In genomic region chr9:131478421-131478868, GRCh38 we compare ENCODE assay signal across 8 cellular contexts.
DNase-seq lines count a peak whose midpoint lies in the region; ATAC-seq and TF ChIP-seq lines count a peak whose summit lies in the region.

No MANE protein-coding gene starts in this region.

- peak; percentile 61 for ATAC-seq in stimulated activated naive CD8-positive, alpha-beta T cell treated with anti-CD3 and anti-CD28 coated beads, Interleukin-15, amount 100 ng/mL, for 72 hours
- ATAC-seq in GM19035 (IDR thresholded peaks at IDR 0.05; ENCODE audit: unreplicated experiment), result no peak
- no peak for ATAC-seq in GM18868 (IDR thresholded peaks at IDR 0.05; ENCODE audit: unreplicated experiment)

- H3K4me1 Mint-ChIP-seq in stimulated activated naive CD8-positive, alpha-beta T cell treated with anti-CD3 and anti-CD28 coated beads, Interleukin-15, amount 100 ng/mL, for 72 hours, result peaks cover 23% of the 10 kb centered on the region

- peak; percentile 83 for TF ChIP-seq CTCF in C4-2B (conservative IDR thresholded peaks at IDR 0.05)
- peak; percentile 53 for TF ChIP-seq CTCF in cardiac fibroblast (IDR thresholded peaks at IDR 0.05; ENCODE audit: low read depth, low read length)

- H3K27ac Mint-ChIP-seq in stimulated activated naive CD8-positive, alpha-beta T cell treated with anti-CD3 and anti-CD28 coated beads, Interleukin-15, amount 100 ng/mL, for 72 hours, result peak overlapping the region in 1 of 2 donors; percentile 97

- H3K9me3 Mint-ChIP-seq in stimulated activated naive CD8-positive, alpha-beta T cell treated with anti-CD3 and anti-CD28 coated beads, Interleukin-15, amount 100 ng/mL, for 72 hours, result no peaks in the 10 kb centered on the region

- no peak overlapping the region for H3K4me3 ChIP-seq in cardiac fibroblast (replicated peaks in 1 of 2; ENCODE audit: low read depth in 2 of 2, low read length in 2 of 2)

- no peak overlapping the region for H3K4me3 Mint-ChIP-seq in stimulated activated naive CD8-positive, alpha-beta T cell treated with anti-CD3 and anti-CD28 coated beads, Interleukin-15, amount 100 ng/mL, for 72 hours

- no peaks in the 10 kb centered on the region for H3K27me3 Mint-ChIP-seq in stimulated activated naive CD8-positive, alpha-beta T cell treated with anti-CD3 and anti-CD28 coated beads, Interleukin-15, amount 100 ng/mL, for 72 hours

- DNase-seq in HuH-7.5 (ENCODE audit: low spot score) (peak; percentile 61), cardiac fibroblast (ENCODE audit: low read depth in 2 of 2) (peak; percentile 34 to 42), medulla oblongata (ENCODE audit: extremely low spot score) (peak; percentile 26)
- DNase-seq in activated CD4-positive, CD25-positive, alpha-beta regulatory T cell (lab: John Stamatoyannopoulos, UW), result peak; percentile 13 to 46 (median 36)
- peak; percentile 45 to 55 for DNase-seq in stimulated activated naive CD8-positive, alpha-beta T cell treated with anti-CD3 and anti-CD28 coated beads, Interleukin-15, amount 100 ng/mL, for 72 hours

- no peak overlapping the region for H3K27ac ChIP-seq in C4-2B
